21 cellular contexts compared by ENCODE assay signal in genomic region chr17:19274893-19275292, GRCh38. TPM values are rescaled to one million over a fixed set of nuclear protein-coding genes. Genes with fewer than 3 reads are reported as not detected.
A peak's percentile ranks its signal among the peaks of the same experiment; 100 is the strongest.
DNase-seq lines count a peak whose midpoint lies in the region; ATAC-seq and TF ChIP-seq lines count a peak whose summit lies in the region.
"Had no signal": no experiment of that assay in that cellular context is flagged by ENCODE, and none has a peak within 500 bp of the region (broad histone marks: within the 10 kb centered on the region; RNA-seq: fewer than 3 reads in every experiment).

No MANE protein-coding gene starts in this region.

- TF ChIP-seq POLR2A in tibial nerve (IDR thresholded peaks at IDR 0.05) = no peak

- ATAC-seq in HG03045 (IDR thresholded peaks at IDR 0.05; ENCODE audit: unreplicated experiment) = no peak
- ATAC-seq: pancreas, right lobe of liver had no signal

- peaks cover 30% of the 10 kb centered on the region for H3K36me3 Mint-ChIP-seq in brain
- peaks cover 15% of the 10 kb centered on the region for H3K36me3 Mint-ChIP-seq in neural crest cell (ENCODE audit: low read depth)
- H3K36me3 Mint-ChIP-seq: activated naive CD4-positive, alpha-beta T cell treated with anti-CD3 and anti-CD28 coated beads, Interleukin-2, amount 50 U/mL, for 72 hours had no signal

- H3K4me3 ChIP-seq in NT2/D1 (ENCODE audit: insufficient read length, low read depth) (no peak overlapping the region), tibial nerve (no peak overlapping the region), mammary epithelial cell (replicated peaks in 1 of 3; ENCODE audit: insufficient read depth in 1 of 3, low read depth in 2 of 3, low read length in 3 of 3) (no peak overlapping the region)
- H3K4me3 ChIP-seq: lung, pancreas, right lobe of liver, transverse colon had no signal

- H3K27ac Mint-ChIP-seq in brain (peak overlapping the region in 3 of 5 experiments; percentile 4 to 41 (median 26)), neural crest cell (ENCODE audit: unreplicated experiment) (peak overlapping the region; percentile 80)
- H3K27ac Mint-ChIP-seq: activated CD4-positive, alpha-beta T cell treated with anti-CD3 and anti-CD28 coated beads for 36 hours; activated naive CD4-positive, alpha-beta T cell treated with anti-CD3 and anti-CD28 coated beads, Interleukin-2, amount 50 U/mL, for 72 hours; activated T-helper 1 cell treated with anti-CD3 and anti-CD28 coated beads, Interleukin-12 subunit alpha, Interleukin-12 subunit beta, Interleukin-2, Interleukin-4 antibody, amounts not matched to agents 30 ng/mL and 10 ng/mL and 1 ng/mL, durations not matched to agents 14 hours and 24 hours and 36 hours had no signal

- H3K9ac ChIP-seq in NT2/D1 (ENCODE audit: insufficient read length, low read depth) (peak overlapping the region; percentile 0), mammary epithelial cell (ENCODE audit: insufficient read depth, low read length) (no peak overlapping the region)

- no peak overlapping the region for H2AFZ ChIP-seq in mammary epithelial cell (ENCODE audit: low read depth, low read length)

- intact Hi-C loops in mammary epithelial cell (cut with micrococcal nuclease) = no loop called here

- TF ChIP-seq CTCF in brain (conservative IDR thresholded peaks at IDR 0.05) (no peak), neural crest cell (conservative IDR thresholded peaks at IDR 0.05) (no peak), tibial nerve (IDR thresholded peaks at IDR 0.05) (no peak), mammary epithelial cell (conservative IDR thresholded peaks at IDR 0.05 in 1 of 2, IDR thresholded peaks at IDR 0.05 in 1 of 2; ENCODE audit: extremely low read depth in 1 of 2, insufficient read depth in 1 of 2, low read depth in 1 of 2, low read length in 2 of 2) (no peak)

- H3K4me3 Mint-ChIP-seq in brain = no peak overlapping the region
- no peak overlapping the region for H3K4me3 Mint-ChIP-seq in neural crest cell
- H3K4me3 Mint-ChIP-seq: activated CD4-positive, alpha-beta T cell treated with anti-CD3 and anti-CD28 coated beads for 36 hours; activated T-helper 1 cell treated with anti-CD3 and anti-CD28 coated beads, Interleukin-12 subunit alpha, Interleukin-12 subunit beta, Interleukin-2, Interleukin-4 antibody, amounts not matched to agents 30 ng/mL and 10 ng/mL and 1 ng/mL, durations not matched to agents 14 hours and 24 hours and 36 hours had no signal

- no peaks in the 10 kb centered on the region for H3K27me3 Mint-ChIP-seq in brain
- no peaks in the 10 kb centered on the region for H3K27me3 Mint-ChIP-seq in neural crest cell (ENCODE audit: low read depth)

- in situ Hi-C loops in mammary epithelial cell (cut with MboI; ENCODE audit: low sequenced_read_pairs in 2 of 2) = no loop called here

- H4K20me1 ChIP-seq in mammary epithelial cell (ENCODE audit: insufficient read depth, low read length) = no peaks in the 10 kb centered on the region

- no peak overlapping the region for H3K4me2 ChIP-seq in mammary epithelial cell (ENCODE audit: insufficient read depth, low read depth, low read length)

- WGBS in tibial nerve, 2 donors = 67 to 73% methylated on average over 3 of the region's 3 CpGs
- 96% methylated on average over 3 of the region's 3 CpGs for WGBS in mammary epithelial cell (ENCODE audit: low coverage, missing lambda C conversion rate)

- no peaks in the 10 kb centered on the region for H3K9me3 Mint-ChIP-seq in brain
- H3K9me3 Mint-ChIP-seq in neural crest cell = no peaks in the 10 kb centered on the region
- H3K9me3 Mint-ChIP-seq: activated naive CD4-positive, alpha-beta T cell treated with anti-CD3 and anti-CD28 coated beads, Interleukin-2, amount 50 U/mL, for 72 hours; activated T-helper 1 cell treated with anti-CD3 and anti-CD28 coated beads, Interleukin-12 subunit alpha, Interleukin-12 subunit beta, Interleukin-2, Interleukin-4 antibody, amounts not matched to agents 30 ng/mL and 10 ng/mL and 1 ng/mL, durations not matched to agents 14 hours and 24 hours and 36 hours had no signal

- dilution Hi-C loops in mammary epithelial cell (cut with HindIII; ENCODE audit: low sequenced_read_pairs) = no loop called here

- H3K79me2 ChIP-seq in mammary epithelial cell (ENCODE audit: insufficient read depth, low read length) = peaks cover 23% of the 10 kb centered on the region

- no TSS peak for BruUV-seq in mammary epithelial cell (replicated peaks; lab: Mats Ljungman, UMichigan)

- H3K27ac ChIP-seq in tibial nerve (peak overlapping the region in 3 of 4 donors; percentile 27 to 79 (median 79)), mammary epithelial cell (ENCODE audit: insufficient read depth, low read depth, low read length) (no peak overlapping the region)
- H3K27ac ChIP-seq: pancreas, right lobe of liver had no signal

- H3K27me3 ChIP-seq in NT2/D1 (ENCODE audit: insufficient read depth, insufficient read length) = no peaks in the 10 kb centered on the region
- H3K27me3 ChIP-seq in tibial nerve = no peaks in the 10 kb centered on the region
- no peaks in the 10 kb centered on the region for H3K27me3 ChIP-seq in mammary epithelial cell (ENCODE audit: insufficient read depth, low read length)
- H3K27me3 ChIP-seq: pancreas, right lobe of liver, transverse colon had no signal

- peaks cover 25% of the 10 kb centered on the region for H3K36me3 ChIP-seq in NT2/D1 (ENCODE audit: insufficient read depth, insufficient read length, low read length)
- H3K36me3 ChIP-seq in tibial nerve = no peaks in the 10 kb centered on the region
- no peaks in the 10 kb centered on the region for H3K36me3 ChIP-seq in mammary epithelial cell (ENCODE audit: insufficient read depth, low read length)
- H3K36me3 ChIP-seq: pancreas, right lobe of liver, transverse colon had no signal

- DNase-seq in NT2/D1 (ENCODE audit: low read depth, low spot score) (no peak), neural crest cell (ENCODE audit: low read depth, low spot score) (no peak), tibial nerve (ENCODE audit: low spot score in 2 of 2) (no peak), mammary epithelial cell (no peak), NK-92 (lab: John Stamatoyannopoulos, UW; ENCODE audit: unreplicated experiment) (no peak)
- DNase-seq: activated CD4-positive, alpha-beta T cell treated with anti-CD3 and anti-CD28 coated beads for 36 hours; DMS79 treated with DMSO at 0.1 percent for 48 hours; HCEC 1CT; islet precursor cell; NCI-H1436; NCI-H510A treated with DMSO at 0.1 percent for 48 hours; pancreas; right lobe of liver; stimulated activated CD4-positive, alpha-beta T cell treated with anti-CD3 and anti-CD28 coated beads, Interleukin-1b, Interleukin-23, amount 100 ng/mL, for 48 hours; stimulated activated naive CD4-positive, alpha-beta T cell; transverse colon had no signal

- peaks cover 44% of the 10 kb centered on the region for H3K4me1 Mint-ChIP-seq in brain
- H3K4me1 Mint-ChIP-seq in neural crest cell = peaks cover 16% of the 10 kb centered on the region

- TF ChIP-seq EP300 in tibial nerve (IDR thresholded peaks at IDR 0.05) = no peak

- no peaks in the 10 kb centered on the region for H3K9me3 ChIP-seq in NT2/D1 (ENCODE audit: insufficient read depth, low read length)
- H3K9me3 ChIP-seq in tibial nerve = no peaks in the 10 kb centered on the region
- H3K9me3 ChIP-seq in mammary epithelial cell (replicated peaks; ENCODE audit: insufficient read depth, low read length) = no peaks in the 10 kb centered on the region
- H3K9me3 ChIP-seq: pancreas, right lobe of liver, transverse colon had no signal

- CTCF ChIA-PET in mammary epithelial cell (lab: Charles Lee; ENCODE audit: low non-redundant PET) = interaction anchor here (0.6 kb wide), 1 partner anchor 17 kb away, joined by 3 read pairs; no protein-coding TSS in a partner anchor

- H3K4me1 ChIP-seq in NT2/D1 (ENCODE audit: insufficient read depth, insufficient read length) (peaks cover 2% of the 10 kb centered on the region), tibial nerve (peaks cover 0 to 77% (median 42%) of the 10 kb centered on the region in 4 donors), mammary epithelial cell (ENCODE audit: insufficient read depth, low read length) (no peaks in the 10 kb centered on the region)

RNA-seq across cellular contexts. Expression of gene EPN2, which starts 37.7 kb away (rescaled TPM):
- polyA plus RNA-seq in brain (ENCODE audit: insufficient read depth, low read depth, low replicate concordance) (68.5 TPM), mammary epithelial cell (19.5 TPM)
- total RNA-seq in neural crest cell (45.5 and 47.3 TPM in 2 replicates), tibial nerve (100 to 1,000 TPM in 3 of 4 donors, 10 to 100 TPM in 1; 92.7 to 141 (median 119) TPM), mammary epithelial cell (10 to 100 TPM; 19.8 to 32.4 TPM)
- 28.5 TPM for polyA minus RNA-seq in mammary epithelial cell
